In the genomic region with DNA sequence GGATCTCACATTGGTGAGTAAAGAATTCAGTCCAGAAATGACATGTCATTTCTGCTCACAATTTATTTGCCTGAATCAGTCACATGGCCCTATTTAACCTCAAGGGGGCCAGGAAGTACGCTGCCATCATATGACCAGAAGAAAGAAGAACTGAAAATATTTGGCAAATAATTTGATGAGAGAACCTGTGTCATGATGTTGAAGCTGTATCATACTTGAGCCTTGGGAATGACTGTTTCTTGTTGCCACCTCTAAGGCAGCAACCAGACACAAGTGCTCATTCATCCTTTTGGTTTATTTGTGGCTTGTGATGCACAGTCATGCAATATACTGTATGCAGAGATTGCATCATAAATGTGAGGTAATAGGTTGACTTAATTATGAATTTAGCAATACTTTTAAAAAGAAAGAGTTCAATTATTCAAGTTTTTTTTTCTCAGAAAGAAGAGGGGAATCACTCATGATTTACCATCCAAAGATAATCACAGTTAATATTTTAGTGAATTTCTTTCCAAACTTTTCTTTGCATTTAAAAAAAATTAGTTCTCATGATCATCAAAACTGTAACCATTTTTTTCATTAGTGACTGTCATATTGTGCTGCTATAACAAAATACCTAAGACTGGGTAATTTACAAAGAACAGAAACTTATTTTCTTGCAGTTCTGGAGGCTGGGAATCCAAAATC, we compare ENCODE assay signal across 8 cellular contexts. TPM values are rescaled to one million over a fixed set of nuclear protein-coding genes. Genes with fewer than 3 reads are reported as not detected.
DNase-seq lines count a peak whose midpoint lies in the region; ATAC-seq and TF ChIP-seq lines count a peak whose summit lies in the region.

No MANE protein-coding gene starts in this region.

- POLR2A ChIA-PET in activated CD4-positive, alpha-beta T cell treated with anti-CD3 and anti-CD28 coated beads for 36 hours (lab: Charles Lee) = no interaction called here

- no peak overlapping the region for H3K27ac ChIP-seq in liver (ENCODE audit: low read depth in 1 of 2, low read length in 2 of 2)

- H3K4me1 ChIP-seq in liver (ENCODE audit: control insufficient read depth in 4 of 4, insufficient read depth in 4 of 4, low read length in 3 of 4) = peaks cover 2 to 20% (median 13%) of the 10 kb centered on the region in 4 donors

- no peak overlapping the region for H3K4me3 Mint-ChIP-seq in activated CD4-positive, alpha-beta T cell treated with anti-CD3 and anti-CD28 coated beads for 36 hours
- H3K4me3 Mint-ChIP-seq in activated T-cell treated with anti-CD3 and anti-CD28 coated beads, Interleukin-2, amount 50 U/mL, for 24 hours = no peak overlapping the region

- H3K9ac ChIP-seq in liver (ENCODE audit: low read depth in 1 of 2, low read length in 2 of 2) = no peak overlapping the region

- no peak for TF ChIP-seq CTCF in liver (IDR thresholded peaks at IDR 0.05; ENCODE audit: low read depth, low read length, missing input control)

- peaks cover 3% of the 10 kb centered on the region for H3K27me3 Mint-ChIP-seq in activated CD4-positive, alpha-beta T cell treated with anti-CD3 and anti-CD28 coated beads for 36 hours
- H3K27me3 Mint-ChIP-seq in activated T-cell treated with anti-CD3 and anti-CD28 coated beads, Interleukin-2, amount 50 U/mL, for 24 hours = peaks cover 18% of the 10 kb centered on the region

- H3K4me3 ChIP-seq in liver (ENCODE audit: low read depth in 1 of 3, low read length in 3 of 3) = no peak overlapping the region

- WGBS in liver = 91% methylated on average over 1 of the region's 1 CpG

- CTCF ChIA-PET in activated CD4-positive, alpha-beta T cell treated with anti-CD3 and anti-CD28 coated beads for 36 hours (lab: Charles Lee) = no interaction called here

- no peak overlapping the region for H3K27ac Mint-ChIP-seq in activated CD4-positive, alpha-beta T cell treated with anti-CD3 and anti-CD28 coated beads for 36 hours
- H3K27ac Mint-ChIP-seq in activated T-cell treated with anti-CD3 and anti-CD28 coated beads, Interleukin-2, amount 50 U/mL, for 24 hours = no peak overlapping the region

- TF ChIP-seq RAD21 in liver (IDR thresholded peaks at IDR 0.05) = no peak

- H3K9me3 Mint-ChIP-seq in activated CD4-positive, alpha-beta T cell treated with anti-CD3 and anti-CD28 coated beads for 36 hours (ENCODE audit: low read depth) = no peaks in the 10 kb centered on the region
- no peaks in the 10 kb centered on the region for H3K9me3 Mint-ChIP-seq in activated T-cell treated with anti-CD3 and anti-CD28 coated beads, Interleukin-2, amount 50 U/mL, for 24 hours

- H3K27me3 ChIP-seq in liver (ENCODE audit: control insufficient read depth in 4 of 4, insufficient read depth in 4 of 4, low read length in 3 of 4) = no peaks in the 10 kb centered on the region

- no peaks in the 10 kb centered on the region for H3K36me3 ChIP-seq in liver (ENCODE audit: control insufficient read depth in 4 of 4, insufficient read depth in 3 of 4, low read depth in 1 of 4, low read length in 3 of 4)

- H3K4me1 Mint-ChIP-seq in activated CD4-positive, alpha-beta T cell treated with anti-CD3 and anti-CD28 coated beads for 36 hours = peaks cover 6% of the 10 kb centered on the region
- peaks cover 5% of the 10 kb centered on the region for H3K4me1 Mint-ChIP-seq in activated T-cell treated with anti-CD3 and anti-CD28 coated beads, Interleukin-2, amount 50 U/mL, for 24 hours (ENCODE audit: low read depth)

- intact Hi-C loops in activated CD4-positive, alpha-beta T cell treated with anti-CD3 and anti-CD28 coated beads for 36 hours (cut with DNase I, micrococcal nuclease) = loop anchor here in 1 of 2 experiments (10.0 kb wide), 1 partner anchor 145 kb away; a partner anchor contains a TSS

- ATAC-seq in activated CD4-positive, alpha-beta T cell treated with anti-CD3 and anti-CD28 coated beads for 36 hours = peak; percentile 36
- ATAC-seq in HG02970 (IDR thresholded peaks at IDR 0.05; ENCODE audit: low FRiP score, unreplicated experiment) = peak; percentile 76

- H3K36me3 Mint-ChIP-seq in activated CD4-positive, alpha-beta T cell treated with anti-CD3 and anti-CD28 coated beads for 36 hours (ENCODE audit: low read depth) = no peaks in the 10 kb centered on the region
- no peaks in the 10 kb centered on the region for H3K36me3 Mint-ChIP-seq in activated T-cell treated with anti-CD3 and anti-CD28 coated beads, Interleukin-2, amount 50 U/mL, for 24 hours (ENCODE audit: low read depth)

- H3K9me3 ChIP-seq in liver (ENCODE audit: control insufficient read depth in 4 of 4, low read length in 3 of 4) = no peaks in the 10 kb centered on the region

- no peak for DNase-seq in activated CD4-positive, alpha-beta T cell treated with anti-CD3 and anti-CD28 coated beads for 36 hours
- no peak for DNase-seq in activated CD4-positive, alpha-beta T cell treated with anti-CD3 and anti-CD28 coated beads for 48 hours
- DNase-seq in RKO (ENCODE audit: low spot score) (peak; percentile 79), DMS153 treated with DMSO at 0.1 percent for 48 hours (lab: John Stamatoyannopoulos, UW; ENCODE audit: unreplicated experiment) (no peak), hippocampal formation (lab: John Stamatoyannopoulos, UW) (no peak)
- no peak for DNase-seq in activated T-cell treated with anti-CD3 and anti-CD28 coated beads, Interleukin-2, amount 50 U/mL, for 24 hours

TF ChIP-seq in liver, 16 proteins besides CTCF, POLR2A, EP300 and RAD21:
- no peak for TF ChIP-seq RXRA (IDR thresholded peaks at IDR 0.05)
- no peak for TF ChIP-seq TAF1 (conservative IDR thresholded peaks at IDR 0.05)
- TF ChIP-seq FOXA2 (IDR thresholded peaks at IDR 0.05) = no peak
- TF ChIP-seq GABPA (IDR thresholded peaks at IDR 0.05 in 1 of 2, conservative IDR thresholded peaks at IDR 0.05 in 1 of 2) = no peak
- TF ChIP-seq YY1 (IDR thresholded peaks at IDR 0.05) = no peak
- no peak for TF ChIP-seq FOXA1 (IDR thresholded peaks at IDR 0.05)
- TF ChIP-seq, protein P1, sequence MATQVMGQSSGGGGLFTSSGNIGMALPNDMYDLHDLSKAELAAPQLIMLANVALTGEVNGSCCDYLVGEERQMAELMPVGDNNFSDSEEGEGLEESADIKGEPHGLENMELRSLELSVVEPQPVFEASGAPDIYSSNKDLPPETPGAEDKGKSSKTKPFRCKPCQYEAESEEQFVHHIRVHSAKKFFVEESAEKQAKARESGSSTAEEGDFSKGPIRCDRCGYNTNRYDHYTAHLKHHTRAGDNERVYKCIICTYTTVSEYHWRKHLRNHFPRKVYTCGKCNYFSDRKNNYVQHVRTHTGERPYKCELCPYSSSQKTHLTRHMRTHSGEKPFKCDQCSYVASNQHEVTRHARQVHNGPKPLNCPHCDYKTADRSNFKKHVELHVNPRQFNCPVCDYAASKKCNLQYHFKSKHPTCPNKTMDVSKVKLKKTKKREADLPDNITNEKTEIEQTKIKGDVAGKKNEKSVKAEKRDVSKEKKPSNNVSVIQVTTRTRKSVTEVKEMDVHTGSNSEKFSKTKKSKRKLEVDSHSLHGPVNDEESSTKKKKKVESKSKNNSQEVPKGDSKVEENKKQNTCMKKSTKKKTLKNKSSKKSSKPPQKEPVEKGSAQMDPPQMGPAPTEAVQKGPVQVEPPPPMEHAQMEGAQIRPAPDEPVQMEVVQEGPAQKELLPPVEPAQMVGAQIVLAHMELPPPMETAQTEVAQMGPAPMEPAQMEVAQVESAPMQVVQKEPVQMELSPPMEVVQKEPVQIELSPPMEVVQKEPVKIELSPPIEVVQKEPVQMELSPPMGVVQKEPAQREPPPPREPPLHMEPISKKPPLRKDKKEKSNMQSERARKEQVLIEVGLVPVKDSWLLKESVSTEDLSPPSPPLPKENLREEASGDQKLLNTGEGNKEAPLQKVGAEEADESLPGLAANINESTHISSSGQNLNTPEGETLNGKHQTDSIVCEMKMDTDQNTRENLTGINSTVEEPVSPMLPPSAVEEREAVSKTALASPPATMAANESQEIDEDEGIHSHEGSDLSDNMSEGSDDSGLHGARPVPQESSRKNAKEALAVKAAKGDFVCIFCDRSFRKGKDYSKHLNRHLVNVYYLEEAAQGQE (IDR thresholded peaks at IDR 0.05) = no peak
- TF ChIP-seq, protein P2, sequence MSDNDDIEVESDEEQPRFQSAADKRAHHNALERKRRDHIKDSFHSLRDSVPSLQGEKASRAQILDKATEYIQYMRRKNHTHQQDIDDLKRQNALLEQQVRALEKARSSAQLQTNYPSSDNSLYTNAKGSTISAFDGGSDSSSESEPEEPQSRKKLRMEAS (IDR thresholded peaks at IDR 0.05) = peak; percentile 10

RNA-seq across cellular contexts. Expression of a gene that starts 8.2 kb away (rescaled TPM):
- 10 to 100 TPM; 11.2 to 11.8 TPM for total RNA-seq in activated CD4-positive, alpha-beta T cell treated with anti-CD3 and anti-CD28 coated beads for 36 hours
- total RNA-seq in liver = 10 to 100 TPM; 16.1 to 26.3 TPM
- 1 to 10 TPM; 6.0 to 7.2 TPM for polyA plus RNA-seq in liver
